Comparison of ENCODE assay signal across 33 cellular contexts in the genomic region with DNA sequence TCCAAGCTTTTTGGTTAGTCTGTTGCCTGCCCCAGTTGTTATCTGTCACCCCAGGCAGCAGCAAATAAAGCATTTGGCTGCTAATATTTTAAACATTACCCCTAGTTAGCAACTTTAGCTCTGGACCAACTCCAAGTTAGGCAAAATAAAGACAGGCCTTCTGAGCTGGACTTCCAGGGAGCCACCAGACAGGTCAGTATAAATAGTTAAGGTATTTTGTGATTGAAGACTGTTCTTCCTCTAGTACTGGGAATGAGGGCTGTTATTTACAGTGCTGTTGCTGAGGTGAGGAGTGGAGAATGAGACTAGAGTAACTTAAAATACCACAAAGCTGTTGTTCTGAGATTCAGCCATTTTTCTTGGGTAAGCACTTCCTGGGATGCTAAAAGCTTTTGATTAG.
"Had no signal": no experiment of that assay in that cellular context is flagged by ENCODE, and none has a peak within 500 bp of the region (broad histone marks: within the 10 kb centered on the region; RNA-seq: fewer than 3 reads in every experiment).

No MANE protein-coding gene starts in this region.

- H3K27ac ChIP-seq: adrenal gland, body of pancreas, epithelial cell of prostate, esophagus squamous epithelium, gastroesophageal sphincter, heart right ventricle, WERI-Rb-1 had no signal

- H3K4me3 ChIP-seq: adrenal gland, body of pancreas, esophagus squamous epithelium, gastroesophageal sphincter, heart right ventricle had no signal

- H3K36me3 ChIP-seq: adrenal gland, esophagus squamous epithelium, WERI-Rb-1 had no signal

- FAIRE-seq: colon, endometrium, endothelial cell of umbilical vein had no signal

- H3K27me3 ChIP-seq: adrenal gland, body of pancreas, esophagus squamous epithelium, gastroesophageal sphincter, heart right ventricle had no signal

- H3K4me1 ChIP-seq: adrenal gland, body of pancreas, esophagus squamous epithelium, gastroesophageal sphincter, heart right ventricle had no signal

- DNase-seq: activated CD4-positive, alpha-beta memory T cell treated with anti-CD3 and anti-CD28 coated beads for 36 hours; activated CD4-positive, alpha-beta T cell treated with anti-CD3 and anti-CD28 coated beads for 36 hours; activated CD4-positive, alpha-beta T cell treated with anti-CD3 and anti-CD28 coated beads, Interleukin-2, amount 10 ng/mL, durations not matched to agents 24 days and 14 days; activated CD4-positive, CD25-positive, alpha-beta regulatory T cell; activated CD4-positive, CD25-positive, alpha-beta regulatory T cell treated with anti-CD3 and anti-CD28 coated beads, Interleukin-2, amount 50 U/mL, for 72 hours; activated CD8-positive, alpha-beta memory T cell treated with anti-CD3 and anti-CD28 coated beads, Interleukin-2, amount 10 ng/mL, durations not matched to agents 7 days and 5 days; activated CD8-positive, alpha-beta memory T cell treated with anti-CD3 and anti-CD28 coated beads, Interleukin-2, amount 50 U/mL, for 4 hours; activated CD8-positive, alpha-beta T cell treated with anti-CD3 and anti-CD28 coated beads, Interleukin-2, amount 10 ng/mL, durations not matched to agents 7 days and 5 days; activated effector memory CD4-positive, alpha-beta T cell treated with anti-CD3 and anti-CD28 coated beads, Interleukin-2, amount 50 U/mL, for 16 hours; activated naive CD4-positive, alpha-beta T cell treated with anti-CD3 and anti-CD28 coated beads for 36 hours; activated naive CD8-positive, alpha-beta T cell treated with anti-CD3 and anti-CD28 coated beads for 36 hours; activated naive CD8-positive, alpha-beta T cell treated with anti-CD3 and anti-CD28 coated beads, Interleukin-2, amount 50 U/mL, for 24 hours; activated T-cell treated with anti-CD3 and anti-CD28 coated beads, Interleukin-2, amount 50 U/mL, for 1 hour; activated T-cell treated with anti-CD3 and anti-CD28 coated beads, Interleukin-2, amount 50 U/mL, for 48 hours; adrenal gland; amygdala; aorta; body of pancreas; cortex of kidney; dermis blood vessel endothelial cell; effector CD4-positive, alpha-beta T cell; effector memory CD8-positive, alpha-beta T cell; esophagus squamous epithelium; heart right ventricle; T-helper 1 cell; T-helper 17 cell; T1000; WERI-Rb-1 had no signal

- ATAC-seq: activated CD4-positive, alpha-beta T cell treated with anti-CD3 and anti-CD28 coated beads for 36 hours; activated CD8-positive, alpha-beta memory T cell treated with anti-CD3 and anti-CD28 coated beads, Interleukin-2, amount 10 ng/mL, durations not matched to agents 7 days and 5 days; activated CD8-positive, alpha-beta T cell treated with anti-CD3 and anti-CD28 coated beads, Interleukin-2, amount 10 ng/mL, durations not matched to agents 7 days and 5 days; activated naive CD8-positive, alpha-beta T cell treated with anti-CD3 and anti-CD28 coated beads, Interleukin-2, amount 50 U/mL, for 24 hours; body of pancreas; effector memory CD8-positive, alpha-beta T cell; gastroesophageal sphincter; heart right ventricle; T-helper 17 cell had no signal
